In the genomic region with DNA sequence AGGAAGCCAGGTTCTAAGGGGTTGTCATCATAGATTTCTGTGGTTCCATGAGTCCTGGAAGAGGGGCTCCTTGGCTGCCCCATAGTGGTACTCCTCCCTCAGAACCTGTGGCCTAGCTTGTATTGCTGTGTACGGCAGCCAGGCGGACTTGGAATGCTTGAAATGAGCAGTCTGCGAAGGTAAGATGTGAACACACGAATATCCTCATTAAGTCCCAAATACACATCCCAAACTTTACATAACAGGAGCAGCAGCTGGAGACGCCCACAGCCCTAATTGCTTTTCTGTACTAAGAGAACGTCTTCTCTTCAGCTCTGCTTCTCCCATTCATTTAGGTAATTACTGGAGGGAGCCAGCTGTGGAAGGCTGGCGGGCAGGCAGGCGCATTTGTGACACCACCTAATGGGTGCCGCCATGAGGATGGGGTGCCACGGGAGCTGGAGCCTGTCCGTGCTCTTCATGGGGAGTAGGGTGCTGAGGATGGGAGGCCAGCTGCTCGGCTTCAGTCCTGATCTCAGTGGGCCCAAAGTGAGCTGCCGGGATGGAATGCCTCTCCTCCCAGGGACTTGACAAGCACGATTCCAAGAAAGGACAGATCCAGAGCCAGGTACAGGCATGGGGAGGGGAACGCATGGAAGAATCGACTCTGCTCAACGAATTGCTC, we compare ENCODE assay signal across 2 cellular contexts.
TF ChIP-seq lines count a peak whose summit lies in the region.

No MANE protein-coding gene starts in this region.

TF ChIP-seq in GM23338, 12 proteins besides CTCF, POLR2A, EP300 and RAD21 (continues in another document):
- TF ChIP-seq REST (IDR thresholded peaks at IDR 0.05; ENCODE audit: unreplicated experiment) (no peak), NANOG (IDR thresholded peaks at IDR 0.05; ENCODE audit: borderline replicate concordance) (no peak), STAT1 (IDR thresholded peaks at IDR 0.05; ENCODE audit: unreplicated experiment) (no peak), JUNB (IDR thresholded peaks at IDR 0.05; ENCODE audit: unreplicated experiment) (no peak), POLR2AphosphoS5 (IDR thresholded peaks at IDR 0.05; ENCODE audit: low read depth) (no peak), EZH2 (IDR thresholded peaks at IDR 0.05; ENCODE audit: low read depth, unreplicated experiment) (no peak), ZNF331 (CRISPR knock-in tag; IDR thresholded peaks at IDR 0.05; ENCODE audit: low read depth) (no peak), ZNF114 (CRISPR knock-in tag; IDR thresholded peaks at IDR 0.05) (no peak), CREB1 (CRISPR knock-in tag; IDR thresholded peaks at IDR 0.05; ENCODE audit: low read depth) (no peak)
- TF ChIP-seq, protein P1, sequence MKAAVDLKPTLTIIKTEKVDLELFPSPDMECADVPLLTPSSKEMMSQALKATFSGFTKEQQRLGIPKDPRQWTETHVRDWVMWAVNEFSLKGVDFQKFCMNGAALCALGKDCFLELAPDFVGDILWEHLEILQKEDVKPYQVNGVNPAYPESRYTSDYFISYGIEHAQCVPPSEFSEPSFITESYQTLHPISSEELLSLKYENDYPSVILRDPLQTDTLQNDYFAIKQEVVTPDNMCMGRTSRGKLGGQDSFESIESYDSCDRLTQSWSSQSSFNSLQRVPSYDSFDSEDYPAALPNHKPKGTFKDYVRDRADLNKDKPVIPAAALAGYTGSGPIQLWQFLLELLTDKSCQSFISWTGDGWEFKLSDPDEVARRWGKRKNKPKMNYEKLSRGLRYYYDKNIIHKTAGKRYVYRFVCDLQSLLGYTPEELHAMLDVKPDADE (IDR thresholded peaks at IDR 0.05): no peak

TF ChIP-seq in K562, 482 proteins besides CTCF, POLR2A, EP300 and RAD21:
- TF ChIP-seq FOXJ3 (CRISPR knock-in tag; IDR thresholded peaks at IDR 0.05): no peak
- TF ChIP-seq, protein P2, sequence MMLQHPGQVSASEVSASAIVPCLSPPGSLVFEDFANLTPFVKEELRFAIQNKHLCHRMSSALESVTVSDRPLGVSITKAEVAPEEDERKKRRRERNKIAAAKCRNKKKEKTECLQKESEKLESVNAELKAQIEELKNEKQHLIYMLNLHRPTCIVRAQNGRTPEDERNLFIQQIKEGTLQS (IDR thresholded peaks at IDR 0.05): no peak
- TF ChIP-seq, protein P2 (CRISPR knock-in tag; conservative IDR thresholded peaks at IDR 0.05): no peak
- TF ChIP-seq, protein P3, sequence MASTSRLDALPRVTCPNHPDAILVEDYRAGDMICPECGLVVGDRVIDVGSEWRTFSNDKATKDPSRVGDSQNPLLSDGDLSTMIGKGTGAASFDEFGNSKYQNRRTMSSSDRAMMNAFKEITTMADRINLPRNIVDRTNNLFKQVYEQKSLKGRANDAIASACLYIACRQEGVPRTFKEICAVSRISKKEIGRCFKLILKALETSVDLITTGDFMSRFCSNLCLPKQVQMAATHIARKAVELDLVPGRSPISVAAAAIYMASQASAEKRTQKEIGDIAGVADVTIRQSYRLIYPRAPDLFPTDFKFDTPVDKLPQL (IDR thresholded peaks at IDR 0.05; ENCODE audit: extremely low read depth, insufficient read length): no peak
- TF ChIP-seq ZNF76 (CRISPR knock-in tag; IDR thresholded peaks at IDR 0.05; ENCODE audit: borderline replicate concordance): no peak
- no peak for TF ChIP-seq ZNF589 (CRISPR knock-in tag; IDR thresholded peaks at IDR 0.05; ENCODE audit: low read depth)
- TF ChIP-seq FOXA3 (CRISPR knock-in tag; conservative IDR thresholded peaks at IDR 0.05 in 1 of 2, IDR thresholded peaks at IDR 0.05 in 1 of 2): no peak
- TF ChIP-seq SMARCA5 (IDR thresholded peaks at IDR 0.05): no peak
- TF ChIP-seq ZNF174 (CRISPR knock-in tag; IDR thresholded peaks at IDR 0.05): no peak
- no peak for TF ChIP-seq IRF9 (tag; IDR thresholded peaks at IDR 0.05)
- no peak for TF ChIP-seq ZNF140 (CRISPR knock-in tag; IDR thresholded peaks at IDR 0.05)
- TF ChIP-seq AFF4 (CRISPR knock-in tag; IDR thresholded peaks at IDR 0.05): no peak
- TF ChIP-seq U2AF1 (optimal IDR thresholded peaks at IDR 0.05; ENCODE audit: low read depth, low read length): no peak
- TF ChIP-seq BACH1 (tag; IDR thresholded peaks at IDR 0.05): no peak
- TF ChIP-seq FUS (optimal IDR thresholded peaks at IDR 0.05; ENCODE audit: low read depth, low read length): no peak
- TF ChIP-seq THAP7 (CRISPR knock-in tag; IDR thresholded peaks at IDR 0.05): no peak
